Comparison of ENCODE assay signal across 4 cellular contexts in the genomic region with DNA sequence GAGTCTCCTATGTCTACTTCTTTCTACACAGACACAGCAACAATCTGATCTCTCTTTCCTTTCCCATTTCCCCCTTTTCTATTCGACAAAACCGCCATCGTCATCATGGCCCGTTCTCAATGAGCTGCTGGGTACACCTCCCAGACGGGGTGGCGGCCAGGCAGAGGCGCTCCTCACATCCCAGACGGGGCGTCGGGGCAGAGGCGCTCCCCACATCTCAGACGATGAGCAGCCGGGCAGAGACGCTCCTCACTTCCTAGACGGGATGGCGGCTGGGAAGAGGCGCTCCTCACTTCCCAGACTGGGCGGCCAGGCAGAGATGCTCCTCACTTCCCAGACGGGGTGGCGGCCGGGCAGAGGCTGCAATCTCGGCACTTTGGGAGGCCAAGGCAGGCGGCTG. TPM values are rescaled to one million over a fixed set of nuclear protein-coding genes. Genes with fewer than 3 reads are reported as not detected.
"Had no signal": no experiment of that assay in that cellular context is flagged by ENCODE, and none has a peak within 500 bp of the region (broad histone marks: within the 10 kb centered on the region; RNA-seq: fewer than 3 reads in every experiment).

No MANE protein-coding gene starts in this region.

RNA-seq across cellular contexts. Expression of gene NAPSA, which starts 25.5 kb away (rescaled TPM):
- total RNA-seq: NCI-H460 had no signal

RNA-seq across cellular contexts. Expression of gene SPIB, which starts 27.8 kb away (rescaled TPM):
- total RNA-seq: LHCN-M2, M059J, MCF 10A, NCI-H460 had no signal

RNA-seq across cellular contexts. Expression of gene MYBPC2, which starts 41.7 kb away (rescaled TPM):
- total RNA-seq: M059J, MCF 10A, NCI-H460 had no signal
